In genomic region chr19:33933931-33934330, GRCh38 we compare ENCODE assay signal across 31 cellular contexts.
DNase-seq lines count a peak whose midpoint lies in the region; ATAC-seq, FAIRE-seq and TF ChIP-seq lines count a peak whose summit lies in the region.
"Had no signal": no experiment of that assay in that cellular context is flagged by ENCODE, and none has a peak within 500 bp of the region (broad histone marks: within the 10 kb centered on the region; RNA-seq: fewer than 3 reads in every experiment).

No MANE protein-coding gene starts in this region.

- no peaks in the 10 kb centered on the region for H4K20me1 ChIP-seq in HepG2 (ENCODE audit: insufficient read depth, low read length)
- H4K20me1 ChIP-seq: BLaER1; BLaER1 treated with 17β-estradiol and CSF1 and Interleukin-3, amounts not matched to agents 10 nM and 100 nM had no signal

- H3K9ac ChIP-seq in HepG2 (ENCODE audit: insufficient read depth, low read depth, low read length): no peak overlapping the region
- H3K9ac ChIP-seq: BLaER1; BLaER1 treated with 17β-estradiol and CSF1 and Interleukin-3, amounts not matched to agents 10 nM and 100 nM had no signal

- peaks cover 7 to 35% of the 10 kb centered on the region in 2 experiments; a peak in 4 of 5 replicates for H3K27me3 ChIP-seq in HepG2 (ENCODE audit: control insufficient read depth in 1 of 2, insufficient read depth in 2 of 2, low read length in 2 of 2)
- no peaks in the 10 kb centered on the region for H3K27me3 ChIP-seq in right lobe of liver
- H3K27me3 ChIP-seq: BLaER1; BLaER1 treated with 17β-estradiol and CSF1 and Interleukin-3, amounts not matched to agents 10 nM and 100 nM had no signal

- TF ChIP-seq CTCF in HepG2 (CRISPR knock-in tag; IDR thresholded peaks at IDR 0.05): no peak
- no peak for TF ChIP-seq CTCF in right lobe of liver (IDR thresholded peaks at IDR 0.05)
- TF ChIP-seq CTCF in HEK293 (tag by site-specific recombination; IDR thresholded peaks at IDR 0.05): no peak

- CTCF ChIA-PET in HepG2 (lab: Yijun Ruan, JAX; ENCODE audit: low intra/inter-chr PET ratio, low total read pairs): no interaction called here
- CTCF ChIA-PET in HEK293 (lab: Yijun Ruan, JAX): interaction anchor here (0.5 to 1.6 kb wide), 8 partner anchors 13 to 1176 kb away, joined by 3 to 4 read pairs (median 3); no protein-coding TSS in a partner anchor

- 4% methylated on average over 2 of the region's 2 CpGs for WGBS in HepG2 (ENCODE audit: low lambda C conversion rate)
- WGBS in right lobe of liver (ENCODE audit: insufficient coverage, low coverage, low lambda C conversion rate, missing lambda C conversion rate): 49% methylated on average over 2 of the region's 2 CpGs

- ATAC-seq in HepG2: no peak
- no peak for ATAC-seq in right lobe of liver
- ATAC-seq: A549; CD8-positive, alpha-beta T cell had no signal

- H3K4me1 ChIP-seq in HepG2 (ENCODE audit: insufficient read depth, low read length): no peaks in the 10 kb centered on the region
- no peaks in the 10 kb centered on the region for H3K4me1 ChIP-seq in right lobe of liver
- no peaks in the 10 kb centered on the region for H3K4me1 ChIP-seq in HEK293 (ENCODE audit: control insufficient read depth, insufficient read depth, low read length)
- H3K4me1 ChIP-seq: A549; BE2C; BLaER1; BLaER1 treated with 17β-estradiol and CSF1 and Interleukin-3, amounts not matched to agents 10 nM and 100 nM; Caco-2 had no signal

- H3K4me2 ChIP-seq in HepG2 (ENCODE audit: low read depth, low read length): no peak overlapping the region
- H3K4me2 ChIP-seq: A549; BLaER1; BLaER1 treated with 17β-estradiol and CSF1 and Interleukin-3, amounts not matched to agents 10 nM and 100 nM had no signal

- no peak overlapping the region for H2AFZ ChIP-seq in HepG2 (ENCODE audit: low read length)

- FAIRE-seq in HepG2 (lab: Jason Lieb, UNC): no peak
- FAIRE-seq: A204.1, D721Med had no signal

- POLR2A ChIA-PET in HepG2 (lab: Yijun Ruan, JAX): no interaction called here
- POLR2A ChIA-PET in HEK293 (lab: Yijun Ruan, JAX): no interaction called here

- H3K79me2 ChIP-seq in HepG2 (ENCODE audit: insufficient read depth, low read length): no peaks in the 10 kb centered on the region

- no TSS peak for BruUV-seq in HepG2 (replicated peaks; lab: Mats Ljungman, UMichigan)

- TF ChIP-seq POLR2A in HepG2 (IDR thresholded peaks at IDR 0.05; ENCODE audit: insufficient read depth in 1 of 2, low read depth in 2 of 2, low read length in 2 of 2) (no peak), right lobe of liver (IDR thresholded peaks at IDR 0.05) (no peak)

- H3K4me3 ChIP-seq in HepG2 (replicated peaks in 1 of 3; ENCODE audit: insufficient read depth in 1 of 3, low read depth in 2 of 3, low read length in 3 of 3) (no peak overlapping the region), right lobe of liver (no peak overlapping the region), HEK293 (ENCODE audit: low read depth, low read length) (no peak overlapping the region)
- H3K4me3 ChIP-seq: A549; BLaER1; BLaER1 treated with 17β-estradiol and CSF1 and Interleukin-3, amounts not matched to agents 10 nM and 100 nM had no signal

- in situ Hi-C loops in HepG2 (cut with HindIII; ENCODE audit: extremely low pct_ligation_motif_present, low pct_unique_long_range_greater_than_20kb): no loop called here

- no peaks in the 10 kb centered on the region for H3K36me3 ChIP-seq in HepG2 (replicated peaks in 1 of 2; ENCODE audit: control insufficient read depth in 1 of 2, insufficient read depth in 2 of 2, low read length in 2 of 2)
- H3K36me3 ChIP-seq in right lobe of liver: no peaks in the 10 kb centered on the region
- H3K36me3 ChIP-seq in HEK293 (ENCODE audit: control insufficient read depth in 2 of 2, insufficient read depth in 1 of 2, low read length in 2 of 2): no peaks in the 10 kb centered on the region
- H3K36me3 ChIP-seq: BE2C; BLaER1; BLaER1 treated with 17β-estradiol and CSF1 and Interleukin-3, amounts not matched to agents 10 nM and 100 nM had no signal

- DNase-seq in HepG2 (ENCODE audit: low spot score) (no peak), right lobe of liver (no peak), NCI-H2227 treated with DMSO at 0.1 percent for 48 hours (lab: John Stamatoyannopoulos, UW) (no peak)
- DNase-seq: 8988T; ACHN; AML-193; BE2C; C1 segment of cervical spinal cord; Caco-2; Calu3; CD4-positive, alpha-beta memory T cell; CD4-positive, alpha-beta T cell; CD4-positive, CD25-positive, alpha-beta regulatory T cell; CD8-positive, alpha-beta memory T cell; CD8-positive, alpha-beta T cell; COR-L47; DMS 273 treated with DMSO at 0.1 percent for 48 hours; DMS153; DMS53; DMS79; DMS79 treated with DMSO at 0.1 percent for 48 hours; DND-41; EL had no signal

- H3K27ac ChIP-seq in HepG2 (ENCODE audit: extremely low read length, insufficient read depth, low read length) (no peak overlapping the region), right lobe of liver (no peak overlapping the region), HEK293 (ENCODE audit: extremely low read depth, low read depth, low read length) (no peak overlapping the region)
- H3K27ac ChIP-seq: 22Rv1; A549; BLaER1; BLaER1 treated with 17β-estradiol and CSF1 and Interleukin-3, amounts not matched to agents 10 nM and 100 nM; C4-2B had no signal

- no peak for TF ChIP-seq RAD21 in HepG2 (CRISPR knock-in tag; IDR thresholded peaks at IDR 0.05)

- intact Hi-C loops in HepG2 (cut with micrococcal nuclease; ENCODE audit: unreplicated experiment): no loop called here
- intact Hi-C loops in right lobe of liver (cut with DNase I): no loop called here

- peaks cover 13% of the 10 kb centered on the region for H3K9me3 ChIP-seq in HepG2 (ENCODE audit: low read length)
- H3K9me3 ChIP-seq in right lobe of liver: no peaks in the 10 kb centered on the region
- peaks cover 13% of the 10 kb centered on the region for H3K9me3 ChIP-seq in HEK293 (ENCODE audit: control insufficient read depth, insufficient read depth, low read depth, low read length)
- H3K9me3 ChIP-seq: BE2C had no signal

- no peak for TF ChIP-seq EP300 in HepG2 (IDR thresholded peaks at IDR 0.05; ENCODE audit: low read depth in 2 of 2, low read length in 2 of 2)
- no peak for TF ChIP-seq EP300 in HepG2 (CRISPR knock-in tag; IDR thresholded peaks at IDR 0.05; ENCODE audit: borderline replicate concordance)

TF ChIP-seq in HepG2, 621 proteins besides CTCF, POLR2A, EP300 and RAD21:
- TF ChIP-seq ZNF337 (CRISPR knock-in tag; IDR thresholded peaks at IDR 0.05; ENCODE audit: borderline replicate concordance, low read depth) (peak; percentile 98; the same call in 1 of the 2 replicates), MAFF (IDR thresholded peaks at IDR 0.05; ENCODE audit: low read depth, low read length) (no peak)
TF ChIP-seq in HepG2: peak in this region for 1.

TF ChIP-seq in HEK293, 187 proteins besides CTCF, POLR2A, EP300 and RAD21 (continues in another document):
- TF ChIP-seq ZNF174 (tag by site-specific recombination; IDR thresholded peaks at IDR 0.05): no peak
- peak; percentile 28 for TF ChIP-seq ZNF529 (tag by site-specific recombination; IDR thresholded peaks at IDR 0.05; ENCODE audit: insufficient replicate concordance)
- TF ChIP-seq, protein P1, sequence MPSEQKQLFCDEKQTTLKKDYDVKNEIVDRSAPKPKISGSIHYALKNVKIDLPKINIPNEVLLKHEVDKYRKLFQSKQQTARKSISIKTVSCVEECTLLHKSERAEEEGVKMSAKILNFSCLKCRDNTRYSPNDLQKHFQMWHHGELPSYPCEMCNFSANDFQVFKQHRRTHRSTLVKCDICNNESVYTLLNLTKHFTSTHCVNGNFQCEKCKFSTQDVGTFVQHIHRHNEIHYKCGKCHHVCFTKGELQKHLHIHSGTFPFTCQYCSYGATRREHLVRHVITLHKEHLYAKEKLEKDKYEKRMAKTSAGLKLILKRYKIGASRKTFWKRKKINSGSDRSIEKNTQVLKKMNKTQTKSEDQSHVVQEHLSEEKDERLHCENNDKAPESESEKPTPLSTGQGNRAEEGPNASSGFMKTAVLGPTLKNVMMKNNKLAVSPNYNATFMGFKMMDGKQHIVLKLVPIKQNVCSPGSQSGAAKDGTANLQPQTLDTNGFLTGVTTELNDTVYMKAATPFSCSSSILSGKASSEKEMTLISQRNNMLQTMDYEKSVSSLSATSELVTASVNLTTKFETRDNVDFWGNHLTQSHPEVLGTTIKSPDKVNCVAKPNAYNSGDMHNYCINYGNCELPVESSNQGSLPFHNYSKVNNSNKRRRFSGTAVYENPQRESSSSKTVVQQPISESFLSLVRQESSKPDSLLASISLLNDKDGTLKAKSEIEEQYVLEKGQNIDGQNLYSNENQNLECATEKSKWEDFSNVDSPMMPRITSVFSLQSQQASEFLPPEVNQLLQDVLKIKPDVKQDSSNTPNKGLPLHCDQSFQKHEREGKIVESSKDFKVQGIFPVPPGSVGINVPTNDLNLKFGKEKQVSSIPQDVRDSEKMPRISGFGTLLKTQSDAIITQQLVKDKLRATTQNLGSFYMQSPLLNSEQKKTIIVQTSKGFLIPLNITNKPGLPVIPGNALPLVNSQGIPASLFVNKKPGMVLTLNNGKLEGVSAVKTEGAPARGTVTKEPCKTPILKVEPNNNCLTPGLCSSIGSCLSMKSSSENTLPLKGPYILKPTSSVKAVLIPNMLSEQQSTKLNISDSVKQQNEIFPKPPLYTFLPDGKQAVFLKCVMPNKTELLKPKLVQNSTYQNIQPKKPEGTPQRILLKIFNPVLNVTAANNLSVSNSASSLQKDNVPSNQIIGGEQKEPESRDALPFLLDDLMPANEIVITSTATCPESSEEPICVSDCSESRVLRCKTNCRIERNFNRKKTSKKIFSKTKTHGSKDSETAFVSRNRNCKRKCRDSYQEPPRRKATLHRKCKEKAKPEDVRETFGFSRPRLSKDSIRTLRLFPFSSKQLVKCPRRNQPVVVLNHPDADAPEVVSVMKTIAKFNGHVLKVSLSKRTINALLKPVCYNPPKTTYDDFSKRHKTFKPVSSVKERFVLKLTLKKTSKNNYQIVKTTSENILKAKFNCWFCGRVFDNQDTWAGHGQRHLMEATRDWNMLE (tag by site-specific recombination; conservative IDR thresholded peaks at IDR 0.05; ENCODE audit: low read depth): no peak
- 0 out of 2 replicates have a peak, but pooled peaks have one; percentile 45 for TF ChIP-seq ZNF626 (tag by site-specific recombination; IDR thresholded peaks at IDR 0.05)

Comparison
In these comparisons a context has a peak if more than half of its experiments do, and no peak if none do; other contexts are left out.
1. Of the 63 proteins assayed by ChIP-seq in both HepG2 and HEK293: peak only in HepG2: none; only in HEK293: SETDB1; in both: none; in neither: 62.